In the genomic region with DNA sequence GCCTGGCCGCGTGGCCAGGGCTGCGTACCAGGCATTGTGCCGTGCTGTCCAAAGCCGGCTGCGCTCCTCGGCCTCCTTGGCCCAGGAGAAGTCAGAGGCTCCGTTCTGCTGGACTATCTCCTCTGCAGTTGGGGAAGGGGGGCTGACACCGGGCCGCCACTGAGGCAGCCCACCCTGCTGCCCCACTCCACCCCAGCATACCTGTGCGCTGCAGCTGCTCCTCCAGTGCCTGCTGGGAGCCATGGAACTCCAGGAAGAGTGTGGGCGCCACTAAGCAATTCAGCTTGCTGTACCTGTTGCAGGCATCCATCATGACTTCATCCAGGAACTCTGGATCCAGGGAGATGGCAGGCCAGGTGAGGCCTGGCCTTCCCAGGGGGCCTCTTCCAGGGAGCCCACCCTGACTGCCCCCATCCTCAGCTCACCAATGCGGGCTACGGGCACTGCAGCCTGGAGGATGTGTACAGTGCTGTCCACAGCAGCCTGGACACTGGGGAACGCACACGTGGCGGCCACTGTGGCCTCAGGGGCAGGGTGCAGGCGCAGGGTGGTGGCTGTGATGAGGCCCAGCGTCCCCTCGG, we compare ENCODE assay signal across 19 cellular contexts. TPM values are rescaled to one million over a fixed set of nuclear protein-coding genes. Genes with fewer than 3 reads are reported as not detected.
DNase-seq lines count a peak whose midpoint lies in the region; ATAC-seq and TF ChIP-seq lines count a peak whose summit lies in the region.
"Had no signal": no experiment of that assay in that cellular context is flagged by ENCODE, and none has a peak within 500 bp of the region (broad histone marks: within the 10 kb centered on the region; RNA-seq: fewer than 3 reads in every experiment).

No MANE protein-coding gene starts in this region.

- H2BK120ac ChIP-seq in mesenchymal stem cell (ENCODE audit: low read depth, low read length), result no peak overlapping the region

- peak overlapping the region; percentile 45 for H4K8ac ChIP-seq in mesenchymal stem cell (ENCODE audit: low read length)

- H3K9me3 ChIP-seq in HEK293 (ENCODE audit: control insufficient read depth, insufficient read depth, low read depth, low read length) (no peaks in the 10 kb centered on the region), mesenchymal stem cell (ENCODE audit: control insufficient read depth, low read length) (no peaks in the 10 kb centered on the region), thymus (ENCODE audit: control insufficient read depth) (no peaks in the 10 kb centered on the region)
- H3K9me3 ChIP-seq: Peyer's patch had no signal

- peaks cover 31% of the 10 kb centered on the region for H3K4me1 Mint-ChIP-seq in activated T-helper 17 cell treated with anti-CD3 and anti-CD28 coated beads, Interleukin-2, amount 50 U/mL, for 72 hours

- no peak for TF ChIP-seq CTCF in HEK293 (tag by site-specific recombination; IDR thresholded peaks at IDR 0.05)

- no peak overlapping the region for H2BK12ac ChIP-seq in mesenchymal stem cell (ENCODE audit: low read length in 2 of 2)

- WGBS in mesenchymal stem cell, result 92% methylated on average over 20 of the region's 20 CpGs
- 98% methylated on average over 20 of the region's 20 CpGs for WGBS in thymus

- H2AK5ac ChIP-seq in mesenchymal stem cell (ENCODE audit: low read length, severe bottlenecking), result no peak overlapping the region

- H3K23ac ChIP-seq in mesenchymal stem cell (ENCODE audit: low read length in 2 of 2), result no peak overlapping the region

- peak overlapping the region; percentile 96 for H3K27ac Mint-ChIP-seq in activated T-helper 17 cell treated with anti-CD3 and anti-CD28 coated beads, Interleukin-2, amount 50 U/mL, for 72 hours

- no peak overlapping the region for H2BK5ac ChIP-seq in mesenchymal stem cell (ENCODE audit: low read depth, low read length, poor library complexity, severe bottlenecking)

- no peak overlapping the region for H3K4me3 ChIP-seq in HEK293 (ENCODE audit: low read depth, low read length)
- H3K4me3 ChIP-seq in mesenchymal stem cell (ENCODE audit: insufficient read depth in 1 of 2, low read depth in 1 of 2, low read length in 2 of 2), result no peak overlapping the region
- H3K4me3 ChIP-seq in thymus (ENCODE audit: low read length), result no peak overlapping the region
- H3K4me3 ChIP-seq: GM23248, Peyer's patch had no signal

- H2BK15ac ChIP-seq in mesenchymal stem cell (ENCODE audit: low read depth, poor library complexity, severe bottlenecking), result no peak overlapping the region

- H3K27me3 Mint-ChIP-seq in activated T-helper 17 cell treated with anti-CD3 and anti-CD28 coated beads, Interleukin-2, amount 50 U/mL, for 72 hours, result no peaks in the 10 kb centered on the region

- H3K36me3 Mint-ChIP-seq in activated T-helper 17 cell treated with anti-CD3 and anti-CD28 coated beads, Interleukin-2, amount 50 U/mL, for 72 hours (ENCODE audit: low read depth), result peaks cover 30% of the 10 kb centered on the region
- H3K36me3 Mint-ChIP-seq: CD4-positive, alpha-beta memory T cell had no signal

- H3K36me3 ChIP-seq in HEK293 (ENCODE audit: control insufficient read depth in 2 of 2, insufficient read depth in 1 of 2, low read length in 2 of 2) (no peaks in the 10 kb centered on the region), mesenchymal stem cell (ENCODE audit: control insufficient read depth in 1 of 2, insufficient read depth in 2 of 2, low read depth in 1 of 2, low read length in 2 of 2) (peaks cover 0 to 20% of the 10 kb centered on the region in 2 experiments), thymus (ENCODE audit: control insufficient read depth, insufficient read depth) (no peaks in the 10 kb centered on the region)
- H3K36me3 ChIP-seq: Peyer's patch had no signal

- peak overlapping the region in 1 of 2 experiments; percentile 2 for H3K14ac ChIP-seq in mesenchymal stem cell (ENCODE audit: low read length in 2 of 2)

- H3K4me1 ChIP-seq in HEK293 (ENCODE audit: control insufficient read depth, insufficient read depth, low read length), result no peaks in the 10 kb centered on the region; the same call in 1 of the 2 replicates
- peaks cover 34% of the 10 kb centered on the region for H3K4me1 ChIP-seq in mesenchymal stem cell (ENCODE audit: control insufficient read depth, insufficient read depth, low read depth, low read length)
- H3K4me1 ChIP-seq in thymus (ENCODE audit: control insufficient read depth, insufficient read depth, low read length), result peaks cover 48% of the 10 kb centered on the region

- H3K79me1 ChIP-seq in mesenchymal stem cell (replicated peaks; ENCODE audit: low read length, poor library complexity, severe bottlenecking), result peaks cover 2% of the 10 kb centered on the region

- no peak overlapping the region for H2AFZ ChIP-seq in mesenchymal stem cell (ENCODE audit: low read depth, low read length)
- H2AFZ ChIP-seq: GM23248 had no signal

- H3K27ac ChIP-seq in HEK293 (ENCODE audit: extremely low read depth, low read depth, low read length), result no peak overlapping the region
- no peak overlapping the region for H3K27ac ChIP-seq in mesenchymal stem cell (ENCODE audit: low read length, poor library complexity, severe bottlenecking)
- peak overlapping the region; percentile 64 for H3K27ac ChIP-seq in thymus (ENCODE audit: low read depth)
- H3K27ac ChIP-seq: GM23248, KMS-11, Peyer's patch had no signal

- H4K91ac ChIP-seq in mesenchymal stem cell (ENCODE audit: low read length), result no peak overlapping the region

- no peak for DNase-seq in mesenchymal stem cell
- DNase-seq in MV-4-11 (lab: John Stamatoyannopoulos, UW), result no peak
- DNase-seq in NCI-H69 (lab: John Stamatoyannopoulos, UW), result no peak
- DNase-seq: ACHN; Calu3; CD4-positive, alpha-beta memory T cell; DMS53; GM23248; NCI-H1048; NCI-H1436; NCI-H526 treated with DMSO at 0.1 percent for 48 hours; Peyer's patch had no signal

- no peak overlapping the region for H3K9ac ChIP-seq in mesenchymal stem cell (ENCODE audit: low read length)
- H3K9ac ChIP-seq: GM23248, KMS-11 had no signal

- no peak overlapping the region for H3K4ac ChIP-seq in mesenchymal stem cell (ENCODE audit: low read depth in 1 of 2, low read length in 2 of 2)

- no peak overlapping the region for H3K18ac ChIP-seq in mesenchymal stem cell (ENCODE audit: low read depth in 1 of 2, low read length in 2 of 2)

- ATAC-seq in activated T-helper 17 cell treated with anti-CD3 and anti-CD28 coated beads, Interleukin-2, amount 50 U/mL, for 72 hours (replicated peaks), result no peak
- ATAC-seq in HG03521 (IDR thresholded peaks at IDR 0.05; ENCODE audit: unreplicated experiment), result no peak
- ATAC-seq: HCT116, Right ventricle myocardium inferior had no signal

- CTCF ChIA-PET in HEK293 (lab: Yijun Ruan, JAX), result interaction anchor here (0.6 to 0.9 kb wide), 2 partner anchors 10 to 674 kb away, joined by 4 read pairs; no protein-coding TSS in a partner anchor

- POLR2A ChIA-PET in HEK293 (lab: Yijun Ruan, JAX), result no interaction called here

- H3K27me3 ChIP-seq in mesenchymal stem cell (ENCODE audit: control insufficient read depth in 1 of 2, insufficient read depth in 1 of 2, low read length in 2 of 2) (peaks cover 0 to 14% of the 10 kb centered on the region in 2 experiments), thymus (ENCODE audit: control insufficient read depth, insufficient read depth) (no peaks in the 10 kb centered on the region)
- H3K27me3 ChIP-seq: Peyer's patch had no signal

- no peaks in the 10 kb centered on the region for H3K9me3 Mint-ChIP-seq in activated T-helper 17 cell treated with anti-CD3 and anti-CD28 coated beads, Interleukin-2, amount 50 U/mL, for 72 hours
- H3K9me3 Mint-ChIP-seq: CD4-positive, alpha-beta memory T cell had no signal

- no peak overlapping the region for H3K4me2 ChIP-seq in mesenchymal stem cell (ENCODE audit: low read length, poor library complexity, severe bottlenecking)
- H3K4me2 ChIP-seq: KMS-11 had no signal

- peak overlapping the region; percentile 91 for H3K4me3 Mint-ChIP-seq in activated T-helper 17 cell treated with anti-CD3 and anti-CD28 coated beads, Interleukin-2, amount 50 U/mL, for 72 hours
- H3K4me3 Mint-ChIP-seq: CD4-positive, alpha-beta memory T cell had no signal

TF ChIP-seq in HEK293, 187 proteins besides CTCF, POLR2A, EP300 and RAD21:
- TF ChIP-seq ZNF16 (tag by site-specific recombination; IDR thresholded peaks at IDR 0.05; ENCODE audit: low read depth) (no peak), SCRT2 (tag by site-specific recombination; IDR thresholded peaks at IDR 0.05) (peak; percentile 74)
TF ChIP-seq in HEK293: peak in this region for 1.

RNA-seq across cellular contexts. Expression of a gene that starts 2.9 kb away (rescaled TPM):
- total RNA-seq in activated T-helper 17 cell treated with anti-CD3 and anti-CD28 coated beads, Interleukin-2, amount 50 U/mL, for 72 hours, result under 1 TPM; 0.11 to 0.48 TPM
- 0.32 TPM for polyA plus RNA-seq in mesenchymal stem cell (2013, experiment 1 of 2)
- polyA plus RNA-seq in mesenchymal stem cell (2013, experiment 2 of 2), result 0.21 TPM
- 1.6 TPM for polyA plus RNA-seq in thymus

RNA-seq across cellular contexts. Expression of a gene that starts 34.7 kb away (rescaled TPM):
- total RNA-seq in activated T-helper 17 cell treated with anti-CD3 and anti-CD28 coated beads, Interleukin-2, amount 50 U/mL, for 72 hours, result 10 to 100 TPM; 16.9 to 19.0 TPM
- polyA plus RNA-seq in mesenchymal stem cell (2013, experiment 1 of 2), result 9.1 TPM
- polyA plus RNA-seq in mesenchymal stem cell (2013, experiment 2 of 2), result 7.8 TPM
- polyA plus RNA-seq in thymus, result 10.8 TPM
